20 cellular contexts compared by ENCODE assay signal in the genomic region with DNA sequence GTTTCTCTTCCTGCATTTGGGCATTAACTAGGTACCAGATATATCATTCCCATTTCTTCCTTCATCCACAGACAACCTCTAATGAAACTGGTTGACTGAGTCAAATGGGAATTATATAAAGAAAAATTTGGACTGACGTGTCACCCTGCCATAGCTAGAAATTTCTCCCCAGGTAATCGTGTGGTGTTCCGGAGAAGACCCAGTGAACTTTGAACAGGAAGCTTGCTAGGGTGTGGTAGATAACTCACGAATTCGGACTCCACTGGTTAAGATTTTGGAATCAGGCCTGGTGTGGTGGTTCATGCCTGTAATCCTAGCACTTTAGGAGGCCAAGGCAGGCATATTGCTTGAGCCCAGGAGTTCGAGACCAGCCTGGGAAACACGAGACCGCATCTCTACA.
"Had no signal": no experiment of that assay in that cellular context is flagged by ENCODE, and none has a peak within 500 bp of the region (broad histone marks: within the 10 kb centered on the region; RNA-seq: fewer than 3 reads in every experiment).

No MANE protein-coding gene starts in this region.

- H3K27ac Mint-ChIP-seq: dendritic cell treated with granulocyte-macrophage colony-stimulating factor and Interleukin-4, amounts not matched to agents 40 ng/mL and 50 ng/mL, for 4 days; effector memory CD8-positive, alpha-beta T cell; naive thymus-derived CD8-positive, alpha-beta T cell; stimulated activated memory B cell treated with anti-CD40 and anti-IgM and Interleukin-4, amounts not matched to agents 10 μg/mL and 1 μg/mL and 100 μg/mL, for 72 hours; stimulated activated naive CD8-positive, alpha-beta T cell treated with anti-CD3 and anti-CD28 coated beads, Interleukin-15, Interleukin-2, amounts not matched to agents 100 ng/mL and 50 ng/mL, for 24 hours had no signal

- H3K36me3 Mint-ChIP-seq: naive thymus-derived CD8-positive, alpha-beta T cell had no signal

- H3K9me3 ChIP-seq: esophagus squamous epithelium, neutrophil, sigmoid colon, tibial artery, upper lobe of left lung, uterus had no signal

- DNase-seq: effector memory CD8-positive, alpha-beta T cell; esophagus squamous epithelium; foreskin keratinocyte; kidney; left cardiac atrium; left ventricle myocardium superior; mesendoderm; naive thymus-derived CD8-positive, alpha-beta T cell; posterior cingulate gyrus; sigmoid colon; stimulated activated CD4-positive, alpha-beta T cell treated with anti-CD3 and anti-CD28 coated beads, Interleukin-4, amount 100 ng/mL, for 1 hour; tibial artery; upper lobe of left lung; uterus had no signal

- H3K4me1 ChIP-seq: tibial artery, upper lobe of left lung, uterus had no signal

- H3K27me3 Mint-ChIP-seq: dendritic cell treated with granulocyte-macrophage colony-stimulating factor and Interleukin-4, amounts not matched to agents 40 ng/mL and 50 ng/mL, for 4 days; naive thymus-derived CD8-positive, alpha-beta T cell; stimulated activated memory B cell treated with anti-CD40 and anti-IgM and Interleukin-4, amounts not matched to agents 10 μg/mL and 1 μg/mL and 100 μg/mL, for 72 hours; stimulated activated naive CD8-positive, alpha-beta T cell treated with anti-CD3 and anti-CD28 coated beads, Interleukin-15, Interleukin-2, amounts not matched to agents 100 ng/mL and 50 ng/mL, for 24 hours had no signal

- H3K4me3 Mint-ChIP-seq: dendritic cell treated with granulocyte-macrophage colony-stimulating factor and Interleukin-4, amounts not matched to agents 40 ng/mL and 50 ng/mL, for 4 days; effector memory CD8-positive, alpha-beta T cell; naive thymus-derived CD8-positive, alpha-beta T cell; stimulated activated memory B cell treated with anti-CD40 and anti-IgM and Interleukin-4, amounts not matched to agents 10 μg/mL and 1 μg/mL and 100 μg/mL, for 72 hours; stimulated activated naive CD8-positive, alpha-beta T cell treated with anti-CD3 and anti-CD28 coated beads, Interleukin-15, Interleukin-2, amounts not matched to agents 100 ng/mL and 50 ng/mL, for 24 hours had no signal

- ATAC-seq: effector memory CD8-positive, alpha-beta T cell; foreskin keratinocyte; left cardiac atrium; left ventricle myocardium superior; naive thymus-derived CD8-positive, alpha-beta T cell; stimulated activated memory B cell treated with anti-CD40 and anti-IgM and Interleukin-4, amounts not matched to agents 10 μg/mL and 1 μg/mL and 100 μg/mL, for 72 hours had no signal

- H3K9me3 Mint-ChIP-seq: dendritic cell treated with granulocyte-macrophage colony-stimulating factor and Interleukin-4, amounts not matched to agents 40 ng/mL and 50 ng/mL, for 4 days; effector memory CD8-positive, alpha-beta T cell; naive thymus-derived CD8-positive, alpha-beta T cell; stimulated activated memory B cell treated with anti-CD40 and anti-IgM and Interleukin-4, amounts not matched to agents 10 μg/mL and 1 μg/mL and 100 μg/mL, for 72 hours; stimulated activated naive CD8-positive, alpha-beta T cell treated with anti-CD3 and anti-CD28 coated beads, Interleukin-15, Interleukin-2, amounts not matched to agents 100 ng/mL and 50 ng/mL, for 24 hours had no signal

- H3K4me1 Mint-ChIP-seq: stimulated activated memory B cell treated with anti-CD40 and anti-IgM and Interleukin-4, amounts not matched to agents 10 μg/mL and 1 μg/mL and 100 μg/mL, for 72 hours had no signal

- H3K27me3 ChIP-seq: esophagus squamous epithelium, foreskin keratinocyte, neutrophil, sigmoid colon, tibial artery, upper lobe of left lung, uterus had no signal

- H3K27ac ChIP-seq: epithelial cell of prostate, esophagus squamous epithelium, foreskin keratinocyte, neutrophil, sigmoid colon, tibial artery, upper lobe of left lung, uterus had no signal

- FAIRE-seq: kidney had no signal

- H3K36me3 ChIP-seq: neutrophil, uterus had no signal

- H3K4me3 ChIP-seq: esophagus squamous epithelium, lung, sigmoid colon, tibial artery, upper lobe of left lung, uterus had no signal
